8 cellular contexts compared by ENCODE assay signal in genomic region chr6:155495011-155495768, GRCh38. TPM values are rescaled to one million over a fixed set of nuclear protein-coding genes. Genes with fewer than 3 reads are reported as not detected.
DNase-seq lines count a peak whose midpoint lies in the region; ATAC-seq, FAIRE-seq and TF ChIP-seq lines count a peak whose summit lies in the region.

No MANE protein-coding gene starts in this region.

- FAIRE-seq in kidney (lab: Jason Lieb, UNC): no peak

- no peak for TF ChIP-seq EP300 in suprapubic skin (IDR thresholded peaks at IDR 0.05)

- no peak overlapping the region for H3K9ac ChIP-seq in kidney (ENCODE audit: low read length in 2 of 2)

- H3K27ac ChIP-seq in ascending aorta (peak overlapping the region; percentile 88 to 92), kidney (ENCODE audit: low read depth in 2 of 2, low read length in 2 of 2) (no peak overlapping the region), upper lobe of right lung (peak overlapping the region; percentile 75), suprapubic skin (no peak overlapping the region)

- H3K36me3 ChIP-seq in ascending aorta (no peaks in the 10 kb centered on the region), kidney (ENCODE audit: control insufficient read depth in 1 of 2, insufficient read depth in 2 of 2, low read length in 2 of 2) (no peaks in the 10 kb centered on the region), upper lobe of right lung (no peaks in the 10 kb centered on the region), suprapubic skin (no peaks in the 10 kb centered on the region)

- intact Hi-C loops in ascending aorta (cut with DNase I): no loop called here
- intact Hi-C loops in kidney (cut with DNase I): no loop called here
- intact Hi-C loops in upper lobe of right lung (cut with DNase I): no loop called here

- WGBS in suprapubic skin: 85% methylated on average over 11 of the region's 11 CpGs

- H3K4me3 ChIP-seq in ascending aorta (no peak overlapping the region), kidney (ENCODE audit: low read length in 2 of 2) (no peak overlapping the region), upper lobe of right lung (no peak overlapping the region), suprapubic skin (no peak overlapping the region)

- no peak for TF ChIP-seq POLR2A in suprapubic skin (IDR thresholded peaks at IDR 0.05)

- no peaks in the 10 kb centered on the region for H3K27me3 ChIP-seq in ascending aorta
- H3K27me3 ChIP-seq in upper lobe of right lung: no peaks in the 10 kb centered on the region
- H3K27me3 ChIP-seq in suprapubic skin: no peaks in the 10 kb centered on the region

- no peak for TF ChIP-seq CTCF in ascending aorta (IDR thresholded peaks at IDR 0.05)
- peak; percentile 39 for TF ChIP-seq CTCF in kidney (IDR thresholded peaks at IDR 0.05; ENCODE audit: borderline replicate concordance, extremely low read depth, insufficient read depth)
- peak; percentile 38 for TF ChIP-seq CTCF in upper lobe of right lung (IDR thresholded peaks at IDR 0.05)
- TF ChIP-seq CTCF in suprapubic skin (IDR thresholded peaks at IDR 0.05): no peak

- ATAC-seq in upper lobe of right lung (peak; percentile 49), HG03432 (IDR thresholded peaks at IDR 0.05; ENCODE audit: unreplicated experiment) (no peak)

- DNase-seq in NCI-H526 (lab: John Stamatoyannopoulos, UW) (peak; percentile 21 to 49), NCI-H526 treated with DMSO at 0.1 percent for 48 hours (lab: John Stamatoyannopoulos, UW) (no peak), ascending aorta (ENCODE audit: low spot score in 2 of 2) (peak in 1 of 2 donors; percentile 72), kidney (peak; percentile 82), upper lobe of right lung (no peak), suprapubic skin (ENCODE audit: low spot score in 2 of 2) (no peak)
- no peak for DNase-seq in activated T-cell treated with anti-CD3 and anti-CD28 coated beads, Interleukin-2, amount 50 U/mL, for 1 hour

- H3K9me3 ChIP-seq in ascending aorta (no peaks in the 10 kb centered on the region), kidney (ENCODE audit: control insufficient read depth in 1 of 2, low read length in 2 of 2) (no peaks in the 10 kb centered on the region), upper lobe of right lung (no peaks in the 10 kb centered on the region), suprapubic skin (no peaks in the 10 kb centered on the region)

- peaks cover 7 to 22% of the 10 kb centered on the region in 2 donors for H3K4me1 ChIP-seq in ascending aorta
- no peaks in the 10 kb centered on the region for H3K4me1 ChIP-seq in kidney (ENCODE audit: control insufficient read depth in 1 of 2, insufficient read depth in 1 of 2, low read depth in 1 of 2, low read length in 2 of 2)
- H3K4me1 ChIP-seq in upper lobe of right lung: no peaks in the 10 kb centered on the region
- peaks cover 10% of the 10 kb centered on the region for H3K4me1 ChIP-seq in suprapubic skin

RNA-seq across cellular contexts. Expression of gene NOX3, which starts 39.6 kb away (rescaled TPM):
- total RNA-seq in ascending aorta (not detected), kidney (not detected), upper lobe of right lung (not detected), suprapubic skin (not detected)
- not detected for polyA plus RNA-seq in kidney (ENCODE audit: insufficient read depth, low read depth, low replicate concordance)

Comparison
In these comparisons a context has a peak if more than half of its experiments do, and no peak if none do; other contexts are left out.
1. DNase-seq: peak in NCI-H526 (2 of 2) and kidney (single experiment); none in NCI-H526 treated with DMSO at 0.1 percent for 48 hours (single experiment), upper lobe of right lung (single experiment), activated T-cell treated with anti-CD3 and anti-CD28 coated beads, Interleukin-2, amount 50 U/mL, for 1 hour (single experiment) and suprapubic skin (0 of 2).
2. H3K27ac ChIP-seq: peak in ascending aorta (2 of 2) and upper lobe of right lung (single experiment); none in kidney (0 of 2) and suprapubic skin (single experiment).
3. CTCF ChIP-seq: peak in kidney (single experiment) and upper lobe of right lung (single experiment); none in ascending aorta (0 of 3) and suprapubic skin (0 of 2).